ENCODE assay signal across 15 cellular contexts in genomic region chr2:159963700-159964099, GRCh38. TPM values are rescaled to one million over a fixed set of nuclear protein-coding genes. Genes with fewer than 3 reads are reported as not detected.
A peak's percentile ranks its signal among the peaks of the same experiment; 100 is the strongest.
DNase-seq lines count a peak whose midpoint lies in the region; ATAC-seq and TF ChIP-seq lines count a peak whose summit lies in the region.
"Had no signal": no experiment of that assay in that cellular context is flagged by ENCODE, and none has a peak within 500 bp of the region (broad histone marks: within the 10 kb centered on the region; RNA-seq: fewer than 3 reads in every experiment).

No MANE protein-coding gene starts in this region.

- H3K9me3 ChIP-seq in WERI-Rb-1 (ENCODE audit: severe bottlenecking) (no peaks in the 10 kb centered on the region), psoas muscle (no peaks in the 10 kb centered on the region)
- H3K9me3 ChIP-seq: esophagus squamous epithelium, sigmoid colon, tibial artery had no signal

- H3K27ac ChIP-seq in WERI-Rb-1 (no peak overlapping the region), psoas muscle (no peak overlapping the region)
- H3K27ac ChIP-seq: esophagus squamous epithelium, sigmoid colon, tibial artery had no signal

- H3K4me1 ChIP-seq in psoas muscle, result no peaks in the 10 kb centered on the region

- H3K4me3 ChIP-seq in WERI-Rb-1 (ENCODE audit: low read depth, low read length) (no peak overlapping the region), psoas muscle (no peak overlapping the region)
- H3K4me3 ChIP-seq: esophagus squamous epithelium, sigmoid colon, tibial artery had no signal

- H3K36me3 ChIP-seq in WERI-Rb-1 (no peaks in the 10 kb centered on the region), psoas muscle (ENCODE audit: insufficient read depth in 1 of 2, low read depth in 1 of 2) (no peaks in the 10 kb centered on the region)
- H3K36me3 ChIP-seq: sigmoid colon had no signal

- 85 to 90% (median 86%) methylated on average over 7 of the region's 7 CpGs for WGBS in psoas muscle, 3 donors

- DNase-seq in MV-4-11 (lab: John Stamatoyannopoulos, UW) (peak; percentile 52), amygdala (lab: John Stamatoyannopoulos, UW) (no peak), WERI-Rb-1 (no peak), psoas muscle (no peak), left lobe of liver (ENCODE audit: low spot score) (no peak)
- DNase-seq: activated naive CD4-positive, alpha-beta T cell treated with anti-CD3 and anti-CD28 coated beads, Interleukin-2, amount 10 ng/mL, durations not matched to agents 7 days and 5 days; cerebellar nuclear complex; esophagus squamous epithelium; HFFc6; NCI-H748 treated with DMSO at 0.1 percent for 48 hours; sigmoid colon; tibial artery had no signal

- no peaks in the 10 kb centered on the region for H3K27me3 ChIP-seq in WERI-Rb-1 (ENCODE audit: insufficient read depth, low read depth, severe bottlenecking)
- no peaks in the 10 kb centered on the region for H3K27me3 ChIP-seq in psoas muscle (ENCODE audit: insufficient read depth in 3 of 3, low read length in 2 of 3)
- H3K27me3 ChIP-seq: esophagus squamous epithelium, sigmoid colon, tibial artery had no signal

- peak; percentile 88 for ATAC-seq in GM18858 (IDR thresholded peaks at IDR 0.05; ENCODE audit: unreplicated experiment)
- ATAC-seq in GM21447 (IDR thresholded peaks at IDR 0.05; ENCODE audit: unreplicated experiment), result peak; percentile 79
- peak; percentile 79 for ATAC-seq in HG03045 (IDR thresholded peaks at IDR 0.05; ENCODE audit: unreplicated experiment)
- no peak for ATAC-seq in psoas muscle
- ATAC-seq in left lobe of liver, result no peak

- intact Hi-C loops in psoas muscle (cut with DNase I), result no loop called here

- no peak for TF ChIP-seq CTCF in WERI-Rb-1 (IDR thresholded peaks at IDR 0.05; ENCODE audit: low read depth, low read length)
- no peak for TF ChIP-seq CTCF in psoas muscle (IDR thresholded peaks at IDR 0.05)

RNA-seq across cellular contexts. Expression of gene LY75, which starts 59.1 kb away (rescaled TPM):
- under 1 TPM; 0.29 to 0.43 (median 0.33) TPM for total RNA-seq in psoas muscle
- polyA plus RNA-seq in psoas muscle, result under 1 TPM; 0.17 to 0.34 (median 0.22) TPM
- total RNA-seq in left lobe of liver, result 0.68 TPM
- total RNA-seq: HFFc6 had no signal

Comparison
In these comparisons a context has a peak if more than half of its experiments do, and no peak if none do; other contexts are left out.
1. ATAC-seq: peak in GM18858 (single experiment), GM21447 (single experiment) and HG03045 (single experiment); none in psoas muscle (0 of 4) and left lobe of liver (single experiment).